ENCODE assay signal across 13 cellular contexts in the genomic region with DNA sequence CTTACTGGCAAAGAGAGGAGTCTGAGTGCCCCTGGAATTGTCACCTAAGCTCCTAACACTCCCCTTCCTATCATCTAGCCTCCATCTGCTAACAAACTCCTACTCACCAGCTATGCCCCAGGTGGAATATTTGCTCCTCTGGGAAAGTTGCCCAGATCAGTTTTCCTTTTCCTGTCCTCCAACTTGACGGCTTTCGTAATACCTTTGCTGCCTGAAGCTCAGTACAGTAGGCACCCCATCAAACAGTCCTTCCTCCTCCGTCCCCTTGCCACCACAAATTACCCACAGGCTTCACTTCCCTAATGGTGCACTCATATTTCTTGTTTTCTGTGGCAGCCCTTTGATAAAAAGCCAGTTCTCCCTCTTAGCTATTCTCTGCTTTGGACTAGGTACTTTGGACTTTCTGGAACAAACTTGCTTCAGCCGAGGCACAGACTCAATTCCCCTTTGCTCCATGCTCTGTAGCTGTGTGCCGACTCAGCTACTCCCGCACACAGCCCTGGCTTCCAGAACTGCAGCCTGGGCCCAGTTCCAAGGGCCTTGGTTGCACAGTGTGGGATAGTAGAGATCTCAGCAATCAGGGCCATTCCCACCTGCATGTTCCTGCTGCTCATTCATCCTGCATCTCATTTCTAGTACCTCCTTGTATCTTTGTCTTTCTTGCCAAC.
DNase-seq lines count a peak whose midpoint lies in the region; ATAC-seq, FAIRE-seq and TF ChIP-seq lines count a peak whose summit lies in the region.
"Had no signal": no experiment of that assay in that cellular context is flagged by ENCODE, and none has a peak within 500 bp of the region (broad histone marks: within the 10 kb centered on the region; RNA-seq: fewer than 3 reads in every experiment).

No MANE protein-coding gene starts in this region.

- H3K36me3 ChIP-seq in small intestine (ENCODE audit: control insufficient read depth in 2 of 2, insufficient read depth in 2 of 2, low read length in 2 of 2) = no peaks in the 10 kb centered on the region
- no peaks in the 10 kb centered on the region for H3K36me3 ChIP-seq in PC-9 (ENCODE audit: low read depth)

- no peaks in the 10 kb centered on the region for H3K36me3 Mint-ChIP-seq in activated CD4-positive, alpha-beta T cell treated with anti-CD3 and anti-CD28 coated beads, Interleukin-2, amount 10 ng/mL, durations not matched to agents 24 days and 14 days (ENCODE audit: low read depth)
- H3K36me3 Mint-ChIP-seq in activated CD4-positive, alpha-beta T cell treated with anti-CD3 and anti-CD28 coated beads, Interleukin-2, amount 10 ng/mL, durations not matched to agents 7 days and 5 days (ENCODE audit: low read depth) = no peaks in the 10 kb centered on the region
- H3K36me3 Mint-ChIP-seq in activated naive CD8-positive, alpha-beta T cell = no peaks in the 10 kb centered on the region
- H3K36me3 Mint-ChIP-seq in WTC11 = no peaks in the 10 kb centered on the region
- no peaks in the 10 kb centered on the region for H3K36me3 Mint-ChIP-seq in glutamatergic neuron (ENCODE audit: unreplicated experiment)

- peak; percentile 47 for ATAC-seq in HG03139 (IDR thresholded peaks at IDR 0.05; ENCODE audit: unreplicated experiment)
- no peak for ATAC-seq in WTC11

- no peak for FAIRE-seq in small intestine (lab: Jason Lieb, UNC)

- H3K27me3 Mint-ChIP-seq in activated CD4-positive, alpha-beta T cell treated with anti-CD3 and anti-CD28 coated beads, Interleukin-2, amount 10 ng/mL, durations not matched to agents 24 days and 14 days = no peaks in the 10 kb centered on the region
- H3K27me3 Mint-ChIP-seq in activated CD4-positive, alpha-beta T cell treated with anti-CD3 and anti-CD28 coated beads, Interleukin-2, amount 10 ng/mL, durations not matched to agents 7 days and 5 days = no peaks in the 10 kb centered on the region
- no peaks in the 10 kb centered on the region for H3K27me3 Mint-ChIP-seq in activated naive CD8-positive, alpha-beta T cell
- H3K27me3 Mint-ChIP-seq in WTC11 (ENCODE audit: low read depth) (no peaks in the 10 kb centered on the region), glutamatergic neuron (ENCODE audit: unreplicated experiment) (no peaks in the 10 kb centered on the region)

- TF ChIP-seq CTCF in WTC11 (IDR thresholded peaks at IDR 0.05) (no peak), glutamatergic neuron (IDR thresholded peaks at IDR 0.05; ENCODE audit: partially characterized antibody, unreplicated experiment) (no peak), PC-9 (conservative IDR thresholded peaks at IDR 0.05) (no peak)

- no peak overlapping the region for H3K4me2 ChIP-seq in PC-9

- WGBS in small intestine, 3 donors = 12 to 43% (median 39%) methylated on average over 6 of the region's 6 CpGs

- intact Hi-C loops in activated CD4-positive, alpha-beta T cell treated with anti-CD3 and anti-CD28 coated beads, Interleukin-2, amount 10 ng/mL, durations not matched to agents 24 days and 14 days (cut with micrococcal nuclease) = no loop called here
- intact Hi-C loops in PC-9 (cut with micrococcal nuclease; ENCODE audit: unreplicated experiment) = no loop called here

- H3K4me1 ChIP-seq in small intestine (ENCODE audit: control insufficient read depth in 2 of 2, insufficient read depth in 1 of 2, low read depth in 1 of 2, low read length in 1 of 2) = peaks cover 0 to 8% of the 10 kb centered on the region in 2 donors
- no peaks in the 10 kb centered on the region for H3K4me1 ChIP-seq in PC-9 (replicated peaks; ENCODE audit: insufficient read depth)

- POLR2A ChIA-PET in activated CD4-positive, alpha-beta T cell treated with anti-CD3 and anti-CD28 coated beads, Interleukin-2, amount 10 ng/mL, durations not matched to agents 7 days and 5 days (lab: Charles Lee) = interaction anchor here (0.5 kb wide), 1 partner anchor 183 kb away, joined by 3 read pairs; no protein-coding TSS in a partner anchor
- POLR2A ChIA-PET in WTC11 (lab: Charles Lee) (no interaction called here), PC-9 (lab: Charles Lee; ENCODE audit: unreplicated experiment) (no interaction called here)

- H3K27me3 ChIP-seq in small intestine (ENCODE audit: control insufficient read depth in 2 of 2, insufficient read depth in 2 of 2, low read length in 2 of 2) = no peaks in the 10 kb centered on the region
- H3K27me3 ChIP-seq in PC-9 (ENCODE audit: insufficient read depth, low read depth) = no peaks in the 10 kb centered on the region

- H4K20me1 ChIP-seq in PC-9 (ENCODE audit: insufficient read depth) = no peaks in the 10 kb centered on the region

- H3K4me1 Mint-ChIP-seq in activated CD4-positive, alpha-beta T cell treated with anti-CD3 and anti-CD28 coated beads, Interleukin-2, amount 10 ng/mL, durations not matched to agents 24 days and 14 days = peaks cover 29% of the 10 kb centered on the region
- peaks cover 20% of the 10 kb centered on the region for H3K4me1 Mint-ChIP-seq in activated CD4-positive, alpha-beta T cell treated with anti-CD3 and anti-CD28 coated beads, Interleukin-2, amount 10 ng/mL, durations not matched to agents 7 days and 5 days
- peaks cover 32% of the 10 kb centered on the region for H3K4me1 Mint-ChIP-seq in activated naive CD8-positive, alpha-beta T cell (ENCODE audit: low read depth)
- peaks cover 3% of the 10 kb centered on the region; the same call in 1 of the 2 replicates for H3K4me1 Mint-ChIP-seq in WTC11
- H3K4me1 Mint-ChIP-seq in glutamatergic neuron (ENCODE audit: low read depth, unreplicated experiment) = no peaks in the 10 kb centered on the region

- H3K9me3 ChIP-seq in small intestine (ENCODE audit: control insufficient read depth, low read depth) = no peaks in the 10 kb centered on the region
- no peaks in the 10 kb centered on the region for H3K9me3 ChIP-seq in PC-9 (ENCODE audit: insufficient read depth, low read depth)

- no peaks in the 10 kb centered on the region for H3F3A ChIP-seq in PC-9 (ENCODE audit: insufficient read depth, low read depth)

- H3K27ac Mint-ChIP-seq in activated CD4-positive, alpha-beta T cell treated with anti-CD3 and anti-CD28 coated beads, Interleukin-2, amount 10 ng/mL, durations not matched to agents 24 days and 14 days = peak overlapping the region; percentile 54
- no peak overlapping the region for H3K27ac Mint-ChIP-seq in activated CD4-positive, alpha-beta T cell treated with anti-CD3 and anti-CD28 coated beads, Interleukin-2, amount 10 ng/mL, durations not matched to agents 7 days and 5 days
- peak overlapping the region; percentile 41 for H3K27ac Mint-ChIP-seq in activated naive CD8-positive, alpha-beta T cell
- H3K27ac Mint-ChIP-seq in WTC11 (no peak overlapping the region), glutamatergic neuron (ENCODE audit: unreplicated experiment) (no peak overlapping the region)

- no peak overlapping the region for H3K4me3 Mint-ChIP-seq in activated CD4-positive, alpha-beta T cell treated with anti-CD3 and anti-CD28 coated beads, Interleukin-2, amount 10 ng/mL, durations not matched to agents 24 days and 14 days
- H3K4me3 Mint-ChIP-seq in activated CD4-positive, alpha-beta T cell treated with anti-CD3 and anti-CD28 coated beads, Interleukin-2, amount 10 ng/mL, durations not matched to agents 7 days and 5 days = no peak overlapping the region
- H3K4me3 Mint-ChIP-seq in activated naive CD8-positive, alpha-beta T cell = no peak overlapping the region
- H3K4me3 Mint-ChIP-seq in WTC11 (no peak overlapping the region), glutamatergic neuron (ENCODE audit: unreplicated experiment) (no peak overlapping the region)

- no peak overlapping the region for H3K4me3 ChIP-seq in small intestine (ENCODE audit: low read depth in 1 of 2, low read length in 2 of 2)
- H3K4me3 ChIP-seq in PC-9 = no peak overlapping the region

- no peaks in the 10 kb centered on the region for H3K79me2 ChIP-seq in PC-9 (ENCODE audit: low read depth)

- no TSS peak for BruUV-seq in PC-9 (replicated peaks; lab: Mats Ljungman, UMichigan)

- DNase-seq in activated CD4-positive, alpha-beta T cell treated with anti-CD3 and anti-CD28 coated beads, Interleukin-2, amount 10 ng/mL, durations not matched to agents 24 days and 14 days = no peak
- DNase-seq in activated CD4-positive, alpha-beta T cell treated with anti-CD3 and anti-CD28 coated beads, Interleukin-2, amount 10 ng/mL, durations not matched to agents 7 days and 5 days = no peak
- DNase-seq in small intestine (peak; percentile 85), WTC11 (ENCODE audit: low spot score) (no peak), glutamatergic neuron (no peak), PC-9 (no peak)
- DNase-seq: ACHN; activated CD4-positive, alpha-beta T cell treated with anti-CD3 and anti-CD28 coated beads for 1 hour; central memory CD4-positive, alpha-beta T cell; NCI-H226; retina had no signal

- no peaks in the 10 kb centered on the region for H3K9me2 ChIP-seq in PC-9 (ENCODE audit: insufficient read depth)

- peak overlapping the region; percentile 35 to 56 for H3K27ac ChIP-seq in small intestine (ENCODE audit: low read depth in 1 of 2, low read length in 1 of 2)
- H3K27ac ChIP-seq in PC-9 = no peak overlapping the region

- CTCF ChIA-PET in activated CD4-positive, alpha-beta T cell treated with anti-CD3 and anti-CD28 coated beads, Interleukin-2, amount 10 ng/mL, durations not matched to agents 7 days and 5 days (lab: Charles Lee) = interaction anchor here (1.4 kb wide), 1 partner anchor 11 kb away, joined by 3 read pairs; no protein-coding TSS in a partner anchor
- CTCF ChIA-PET in WTC11 (lab: Charles Lee) (no interaction called here), PC-9 (lab: Charles Lee) (no interaction called here)

- no peak overlapping the region for H2AFZ ChIP-seq in PC-9

- H3K9me3 Mint-ChIP-seq in activated CD4-positive, alpha-beta T cell treated with anti-CD3 and anti-CD28 coated beads, Interleukin-2, amount 10 ng/mL, durations not matched to agents 24 days and 14 days = peaks cover 4% of the 10 kb centered on the region
- peaks cover 2% of the 10 kb centered on the region for H3K9me3 Mint-ChIP-seq in activated CD4-positive, alpha-beta T cell treated with anti-CD3 and anti-CD28 coated beads, Interleukin-2, amount 10 ng/mL, durations not matched to agents 7 days and 5 days
- H3K9me3 Mint-ChIP-seq in activated naive CD8-positive, alpha-beta T cell (ENCODE audit: low read depth) = no peaks in the 10 kb centered on the region
- H3K9me3 Mint-ChIP-seq in WTC11 = no peaks in the 10 kb centered on the region
- H3K9me3 Mint-ChIP-seq in glutamatergic neuron (ENCODE audit: unreplicated experiment) = no peaks in the 10 kb centered on the region

TF ChIP-seq in WTC11, 78 proteins besides CTCF, POLR2A, EP300 and RAD21 (continues in another document):
- TF ChIP-seq CBFB (CRISPR knock-in tag; IDR thresholded peaks at IDR 0.05; ENCODE audit: low read depth) = no peak
- TF ChIP-seq, protein P1, sequence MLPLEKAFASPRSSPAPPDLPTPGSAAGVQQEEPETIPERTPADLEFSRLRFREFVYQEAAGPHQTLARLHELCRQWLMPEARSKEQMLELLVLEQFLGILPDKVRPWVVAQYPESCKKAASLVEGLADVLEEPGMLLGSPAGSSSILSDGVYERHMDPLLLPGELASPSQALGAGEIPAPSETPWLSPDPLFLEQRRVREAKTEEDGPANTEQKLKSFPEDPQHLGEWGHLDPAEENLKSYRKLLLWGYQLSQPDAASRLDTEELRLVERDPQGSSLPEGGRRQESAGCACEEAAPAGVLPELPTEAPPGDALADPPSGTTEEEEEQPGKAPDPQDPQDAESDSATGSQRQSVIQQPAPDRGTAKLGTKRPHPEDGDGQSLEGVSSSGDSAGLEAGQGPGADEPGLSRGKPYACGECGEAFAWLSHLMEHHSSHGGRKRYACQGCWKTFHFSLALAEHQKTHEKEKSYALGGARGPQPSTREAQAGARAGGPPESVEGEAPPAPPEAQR (CRISPR knock-in tag; IDR thresholded peaks at IDR 0.05) = no peak

Comparison
In these comparisons a context has a peak if more than half of its experiments do, and no peak if none do; other contexts are left out.
1. H3K27ac Mint-ChIP-seq: peak in activated CD4-positive, alpha-beta T cell treated with anti-CD3 and anti-CD28 coated beads, Interleukin-2, amount 10 ng/mL, durations not matched to agents 24 days and 14 days (single experiment) and activated naive CD8-positive, alpha-beta T cell (single experiment); none in activated CD4-positive, alpha-beta T cell treated with anti-CD3 and anti-CD28 coated beads, Interleukin-2, amount 10 ng/mL, durations not matched to agents 7 days and 5 days (single experiment), WTC11 (single experiment) and glutamatergic neuron (single experiment).